In the genomic region with DNA sequence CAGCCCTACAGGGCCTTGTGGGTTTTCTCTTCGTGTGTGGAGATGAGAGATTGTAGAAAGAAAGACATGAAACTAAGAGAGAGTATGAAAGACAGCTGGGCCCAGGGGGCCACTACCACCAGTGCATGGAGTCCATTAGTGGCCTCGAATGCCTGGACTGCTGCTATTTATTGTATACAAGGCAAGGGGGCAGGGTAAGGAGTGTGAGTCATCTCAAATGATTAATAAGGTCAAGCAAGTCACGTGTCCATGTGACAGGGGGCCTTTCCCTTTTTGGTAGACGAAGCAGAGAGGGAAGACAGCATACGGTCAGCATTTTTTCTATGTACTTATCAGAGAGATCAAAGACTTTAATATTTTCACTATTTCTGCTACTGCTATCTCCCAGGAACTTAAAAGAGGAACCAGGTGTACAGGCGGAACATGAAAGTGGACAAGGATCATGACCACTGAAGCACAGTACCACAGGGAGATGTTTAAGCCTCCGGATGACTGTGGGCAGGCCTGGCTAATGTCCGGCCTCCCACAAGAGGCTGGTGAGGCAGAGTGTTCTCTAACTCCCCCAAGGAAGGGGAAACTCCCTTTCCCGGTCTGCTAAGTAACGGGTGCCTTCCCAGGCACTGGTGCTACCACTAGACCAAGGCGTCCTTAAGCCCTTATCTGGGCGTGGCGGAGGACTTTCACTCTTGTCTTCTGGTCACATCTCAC, we compare ENCODE assay signal across 10 cellular contexts. TPM values are rescaled to one million over a fixed set of nuclear protein-coding genes. Genes with fewer than 3 reads are reported as not detected.
DNase-seq lines count a peak whose midpoint lies in the region; ATAC-seq and TF ChIP-seq lines count a peak whose summit lies in the region.
"Had no signal": no experiment of that assay in that cellular context is flagged by ENCODE, and none has a peak within 500 bp of the region (broad histone marks: within the 10 kb centered on the region; RNA-seq: fewer than 3 reads in every experiment).

No MANE protein-coding gene starts in this region.

- POLR2A ChIA-PET in naive thymus-derived CD4-positive, alpha-beta T cell (lab: Charles Lee) = no interaction called here

- no peaks in the 10 kb centered on the region for H3K79me2 ChIP-seq in KMS-11 (ENCODE audit: insufficient read depth, low read depth)

- no peaks in the 10 kb centered on the region for H3K27me3 ChIP-seq in BLaER1 treated with 17β-estradiol and CSF1 and Interleukin-3, amounts not matched to agents 10 nM and 100 nM
- peaks cover 51% of the 10 kb centered on the region for H3K27me3 ChIP-seq in KMS-11 (ENCODE audit: insufficient read depth, low read depth)
- H3K27me3 ChIP-seq in naive thymus-derived CD4-positive, alpha-beta T cell (ENCODE audit: control insufficient read depth in 2 of 2, insufficient read depth in 2 of 2, low read length in 2 of 2) = no peaks in the 10 kb centered on the region

- peaks cover 0 to 7% (median 4%) of the 10 kb centered on the region in 5 donors for H3K27me3 Mint-ChIP-seq in naive thymus-derived CD4-positive, alpha-beta T cell

- no peak for TF ChIP-seq CTCF in KMS-11 (conservative IDR thresholded peaks at IDR 0.05; ENCODE audit: low read depth, low read length)

- DNase-seq in dermis blood vessel endothelial cell = peak; percentile 67
- no peak for DNase-seq in naive thymus-derived CD4-positive, alpha-beta T cell
- no peak for DNase-seq in AG08395 (ENCODE audit: low spot score)
- no peak for DNase-seq in Kasumi-1 (lab: John Stamatoyannopoulos, UW)
- DNase-seq in NCI-H1105 treated with DMSO at 0.1 percent for 48 hours (lab: John Stamatoyannopoulos, UW) = no peak
- no peak for DNase-seq in GM19238 (ENCODE audit: insufficient read length, low spot score)
- DNase-seq: activated naive CD4-positive, alpha-beta T cell treated with Interleukin-2 at 50 U/mL for 16 hours; stimulated activated CD4-positive, alpha-beta T cell treated with anti-CD3 and anti-CD28 coated beads, Interleukin-15, amount 100 ng/mL, for 24 hours had no signal

- H3K27ac Mint-ChIP-seq in naive thymus-derived CD4-positive, alpha-beta T cell = no peak overlapping the region

- ATAC-seq in naive thymus-derived CD4-positive, alpha-beta T cell = peak; percentile 43

- H4K20me1 ChIP-seq in BLaER1 treated with 17β-estradiol and CSF1 and Interleukin-3, amounts not matched to agents 10 nM and 100 nM = no peaks in the 10 kb centered on the region
- H4K20me1 ChIP-seq in KMS-11 (ENCODE audit: insufficient read depth) = no peaks in the 10 kb centered on the region

- peak overlapping the region in 7 of 11 experiments; percentile 21 to 84 (median 39); a peak in 11 of 22 replicates for H3K27ac ChIP-seq in BLaER1 treated with 17β-estradiol and CSF1 and Interleukin-3, amounts not matched to agents 10 nM and 100 nM
- no peak overlapping the region for H3K27ac ChIP-seq in KMS-11
- no peak overlapping the region for H3K27ac ChIP-seq in naive thymus-derived CD4-positive, alpha-beta T cell (ENCODE audit: low read depth, low read length)

- H2AFZ ChIP-seq in KMS-11 (ENCODE audit: low read depth) = no peak overlapping the region

- no peaks in the 10 kb centered on the region for H3K9me3 Mint-ChIP-seq in naive thymus-derived CD4-positive, alpha-beta T cell

- intact Hi-C loops in naive thymus-derived CD4-positive, alpha-beta T cell (cut with micrococcal nuclease) = no loop called here

- H3K4me2 ChIP-seq in BLaER1 treated with 17β-estradiol and CSF1 and Interleukin-3, amounts not matched to agents 10 nM and 100 nM = peak overlapping the region; percentile 60 to 77 (median 70)
- H3K4me2 ChIP-seq in KMS-11 = 0 out of 2 replicates have a peak overlapping the region, but pooled peaks have one; percentile 25

- no peaks in the 10 kb centered on the region for H3K36me3 ChIP-seq in BLaER1 treated with 17β-estradiol and CSF1 and Interleukin-3, amounts not matched to agents 10 nM and 100 nM
- no peaks in the 10 kb centered on the region for H3K36me3 ChIP-seq in KMS-11 (ENCODE audit: insufficient read depth)
- no peaks in the 10 kb centered on the region for H3K36me3 ChIP-seq in naive thymus-derived CD4-positive, alpha-beta T cell (ENCODE audit: control insufficient read depth in 2 of 3, insufficient read depth in 3 of 3, low read length in 3 of 3)

- CTCF ChIA-PET in naive thymus-derived CD4-positive, alpha-beta T cell (lab: Charles Lee) = no interaction called here

- peaks cover 0 to 4% (median 3%) of the 10 kb centered on the region in 7 donors for H3K4me1 Mint-ChIP-seq in naive thymus-derived CD4-positive, alpha-beta T cell

- H3K36me3 Mint-ChIP-seq in naive thymus-derived CD4-positive, alpha-beta T cell = no peaks in the 10 kb centered on the region

- no peaks in the 10 kb centered on the region for H3K9me3 ChIP-seq in BLaER1 treated with 17β-estradiol and CSF1 and Interleukin-3, amounts not matched to agents 10 nM and 100 nM (replicated peaks in 1 of 11)
- H3K9me3 ChIP-seq in naive thymus-derived CD4-positive, alpha-beta T cell (ENCODE audit: control insufficient read depth in 2 of 3, low read length in 3 of 3) = no peaks in the 10 kb centered on the region

- peak overlapping the region in 5 of 11 experiments; percentile 3 to 67 (median 45); a peak in 11 of 22 replicates for H3K9ac ChIP-seq in BLaER1 treated with 17β-estradiol and CSF1 and Interleukin-3, amounts not matched to agents 10 nM and 100 nM
- H3K9ac ChIP-seq in KMS-11 = no peak overlapping the region

- peaks cover 16 to 43% (median 32%) of the 10 kb centered on the region in 10 experiments for H3K4me1 ChIP-seq in BLaER1 treated with 17β-estradiol and CSF1 and Interleukin-3, amounts not matched to agents 10 nM and 100 nM
- peaks cover 6% of the 10 kb centered on the region for H3K4me1 ChIP-seq in KMS-11 (ENCODE audit: low read depth, poor library complexity, severe bottlenecking)
- no peaks in the 10 kb centered on the region for H3K4me1 ChIP-seq in naive thymus-derived CD4-positive, alpha-beta T cell (ENCODE audit: control insufficient read depth in 2 of 2, insufficient read depth in 2 of 2, low read length in 2 of 2)

- no peak overlapping the region for H3K4me3 ChIP-seq in BLaER1 treated with 17β-estradiol and CSF1 and Interleukin-3, amounts not matched to agents 10 nM and 100 nM
- no peak overlapping the region for H3K4me3 ChIP-seq in KMS-11 (IDR thresholded peaks at IDR 0.05; ENCODE audit: insufficient read depth, low read depth, low read length)
- no peak overlapping the region for H3K4me3 ChIP-seq in naive thymus-derived CD4-positive, alpha-beta T cell (ENCODE audit: low read length)

- H3K4me3 Mint-ChIP-seq in naive thymus-derived CD4-positive, alpha-beta T cell = no peak overlapping the region

RNA-seq across cellular contexts. Expression of a gene that starts 25.5 kb away (rescaled TPM):
- total RNA-seq in dermis blood vessel endothelial cell = not detected in 2 replicates
- not detected for total RNA-seq in naive thymus-derived CD4-positive, alpha-beta T cell
- polyA plus RNA-seq in naive thymus-derived CD4-positive, alpha-beta T cell = not detected

RNA-seq across cellular contexts. Expression of a gene that starts 28.4 kb away (rescaled TPM):
- total RNA-seq in dermis blood vessel endothelial cell = 8.1 and 10.9 TPM in 2 replicates
- total RNA-seq in naive thymus-derived CD4-positive, alpha-beta T cell = under 1 TPM in 1 of 5 experiments, not detected in 4; 0.17 TPM
- polyA plus RNA-seq in naive thymus-derived CD4-positive, alpha-beta T cell = not detected

RNA-seq across cellular contexts. Expression of a gene that starts 30.0 kb away (rescaled TPM):
- 40.7 and 56.7 TPM in 2 replicates for total RNA-seq in dermis blood vessel endothelial cell
- 10 to 100 TPM; 16.7 to 53.1 (median 22.5) TPM for total RNA-seq in naive thymus-derived CD4-positive, alpha-beta T cell
- 10 to 100 TPM; 25.5 to 30.9 TPM for polyA plus RNA-seq in naive thymus-derived CD4-positive, alpha-beta T cell

RNA-seq across cellular contexts. Expression of a gene that starts 34.1 kb away (rescaled TPM):
- total RNA-seq in dermis blood vessel endothelial cell = 0.17 and 0.28 TPM in 2 replicates
- total RNA-seq in naive thymus-derived CD4-positive, alpha-beta T cell = not detected
- not detected for polyA plus RNA-seq in naive thymus-derived CD4-positive, alpha-beta T cell

RNA-seq across cellular contexts. Expression of a gene that starts 40.4 kb away (rescaled TPM):
- total RNA-seq in dermis blood vessel endothelial cell = 130 and 154 TPM in 2 replicates
- under 1 TPM in 2 of 5 experiments, not detected in 3; 0.12 to 0.21 TPM for total RNA-seq in naive thymus-derived CD4-positive, alpha-beta T cell
- polyA plus RNA-seq in naive thymus-derived CD4-positive, alpha-beta T cell = under 1 TPM; 0.12 to 0.65 TPM

Comparison
In these comparisons a context has a peak if more than half of its experiments do, and no peak if none do; other contexts are left out.
1. H3K27ac ChIP-seq: peak in BLaER1 treated with 17β-estradiol and CSF1 and Interleukin-3, amounts not matched to agents 10 nM and 100 nM (7 of 11); none in KMS-11 (single experiment) and naive thymus-derived CD4-positive, alpha-beta T cell (single experiment).